ENCODE assay signal across 13 cellular contexts in genomic region chr11:134038897-134039470, GRCh38. TPM values are rescaled to one million over a fixed set of nuclear protein-coding genes. Genes with fewer than 3 reads are reported as not detected.
DNase-seq lines count a peak whose midpoint lies in the region; ATAC-seq and TF ChIP-seq lines count a peak whose summit lies in the region.
"Had no signal": no experiment of that assay in that cellular context is flagged by ENCODE, and none has a peak within 500 bp of the region (broad histone marks: within the 10 kb centered on the region; RNA-seq: fewer than 3 reads in every experiment).

No MANE protein-coding gene starts in this region.

- peak overlapping the region; percentile 27 for H3K4me3 Mint-ChIP-seq in activated naive CD8-positive, alpha-beta T cell
- no peak overlapping the region for H3K4me3 Mint-ChIP-seq in activated naive CD8-positive, alpha-beta T cell treated with anti-CD3 and anti-CD28 coated beads for 36 hours
- H3K4me3 Mint-ChIP-seq in nephron progenitor cell = peak overlapping the region; percentile 68
- H3K4me3 Mint-ChIP-seq: activated naive CD8-positive, alpha-beta T cell treated with anti-CD3 and anti-CD28 coated beads, Interleukin-2, amount 10 ng/mL, durations not matched to agents 7 days and 5 days; stimulated activated memory B cell treated with anti-CD40 and anti-IgM and Interleukin-4, amounts not matched to agents 10 μg/mL and 1 μg/mL and 100 μg/mL, for 72 hours had no signal

- no peaks in the 10 kb centered on the region for H3K27me3 Mint-ChIP-seq in activated naive CD8-positive, alpha-beta T cell
- H3K27me3 Mint-ChIP-seq in activated naive CD8-positive, alpha-beta T cell treated with anti-CD3 and anti-CD28 coated beads for 36 hours = no peaks in the 10 kb centered on the region
- H3K27me3 Mint-ChIP-seq in nephron progenitor cell (ENCODE audit: low read depth, poor library complexity) = peaks cover 4% of the 10 kb centered on the region
- H3K27me3 Mint-ChIP-seq: activated naive CD8-positive, alpha-beta T cell treated with anti-CD3 and anti-CD28 coated beads, Interleukin-2, amount 10 ng/mL, durations not matched to agents 7 days and 5 days; effector memory CD8-positive, alpha-beta T cell had no signal

- H3K27me3 ChIP-seq in esophagus muscularis mucosa (no peaks in the 10 kb centered on the region), uterus (no peaks in the 10 kb centered on the region), upper lobe of left lung (no peaks in the 10 kb centered on the region)

- H3K27ac ChIP-seq in esophagus muscularis mucosa (replicated peaks in 1 of 4) = peak overlapping the region; percentile 88 to 96 (median 93)
- peak overlapping the region; percentile 84 to 99 for H3K27ac ChIP-seq in uterus
- H3K27ac ChIP-seq in upper lobe of left lung = no peak overlapping the region

- H3K4me1 ChIP-seq in esophagus muscularis mucosa (peaks cover 61 to 86% (median 85%) of the 10 kb centered on the region in 4 donors), uterus (peaks cover 10 to 16% of the 10 kb centered on the region in 2 donors), upper lobe of left lung (peaks cover 13 to 34% (median 24%) of the 10 kb centered on the region in 4 donors)

- TF ChIP-seq POLR2A in esophagus muscularis mucosa (IDR thresholded peaks at IDR 0.05; ENCODE audit: low read depth) = no peak
- TF ChIP-seq POLR2A in uterus (IDR thresholded peaks at IDR 0.05) = no peak
- no peak for TF ChIP-seq POLR2A in upper lobe of left lung (IDR thresholded peaks at IDR 0.05)

- H3K36me3 Mint-ChIP-seq in activated naive CD8-positive, alpha-beta T cell = no peaks in the 10 kb centered on the region
- peaks cover 3% of the 10 kb centered on the region for H3K36me3 Mint-ChIP-seq in activated naive CD8-positive, alpha-beta T cell treated with anti-CD3 and anti-CD28 coated beads for 36 hours
- H3K36me3 Mint-ChIP-seq in nephron progenitor cell (ENCODE audit: low read depth) = no peaks in the 10 kb centered on the region
- H3K36me3 Mint-ChIP-seq: stimulated activated memory B cell treated with anti-CD40 and anti-IgM and Interleukin-4, amounts not matched to agents 10 μg/mL and 1 μg/mL and 100 μg/mL, for 72 hours had no signal

- no peaks in the 10 kb centered on the region for H3K36me3 ChIP-seq in esophagus muscularis mucosa
- no peaks in the 10 kb centered on the region for H3K36me3 ChIP-seq in uterus
- H3K36me3 ChIP-seq in upper lobe of left lung = no peaks in the 10 kb centered on the region

- intact Hi-C loops in esophagus muscularis mucosa (cut with DNase I) = no loop called here
- intact Hi-C loops in uterus (cut with DNase I; ENCODE audit: low total_unique reads) = loop anchor here (10.0 kb wide), 1 partner anchor 84 kb away; the partner anchor contains the start of gene IGSF9B

- H3K4me3 ChIP-seq in esophagus muscularis mucosa (peak overlapping the region in 1 of 4 donors; percentile 11), uterus (no peak overlapping the region), upper lobe of left lung (no peak overlapping the region)

- H3K27ac Mint-ChIP-seq in activated naive CD8-positive, alpha-beta T cell = no peak overlapping the region
- no peak overlapping the region for H3K27ac Mint-ChIP-seq in activated naive CD8-positive, alpha-beta T cell treated with anti-CD3 and anti-CD28 coated beads for 36 hours
- H3K27ac Mint-ChIP-seq in nephron progenitor cell = no peak overlapping the region
- H3K27ac Mint-ChIP-seq: activated naive CD8-positive, alpha-beta T cell treated with anti-CD3 and anti-CD28 coated beads, Interleukin-2, amount 10 ng/mL, durations not matched to agents 7 days and 5 days; stimulated activated memory B cell treated with anti-CD40 and anti-IgM and Interleukin-4, amounts not matched to agents 10 μg/mL and 1 μg/mL and 100 μg/mL, for 72 hours had no signal

- WGBS in esophagus muscularis mucosa = 31% methylated on average over 10 of the region's 10 CpGs
- WGBS in upper lobe of left lung, 2 donors = 59 to 77% methylated on average over 6 to 10 of the region's 10 CpGs

- no peak for DNase-seq in activated naive CD8-positive, alpha-beta T cell treated with anti-CD3 and anti-CD28 coated beads for 36 hours
- DNase-seq in esophagus muscularis mucosa (ENCODE audit: extremely low spot score) (no peak), nephron progenitor cell (no peak), uterus (peak in 1 of 2 donors; percentile 62), NCI-H2029 treated with DMSO at 0.1 percent for 48 hours (lab: John Stamatoyannopoulos, UW) (no peak), upper lobe of left lung (no peak)
- DNase-seq: activated naive CD8-positive, alpha-beta T cell treated with anti-CD3 and anti-CD28 coated beads, Interleukin-2, amount 10 ng/mL, durations not matched to agents 7 days and 5 days; effector memory CD8-positive, alpha-beta T cell; hippocampal formation; NCI-H1436 had no signal

- TF ChIP-seq CTCF in esophagus muscularis mucosa (IDR thresholded peaks at IDR 0.05) (no peak), nephron progenitor cell (IDR thresholded peaks at IDR 0.05) (no peak), uterus (IDR thresholded peaks at IDR 0.05) (no peak), upper lobe of left lung (IDR thresholded peaks at IDR 0.05) (no peak)

- H3K9me3 Mint-ChIP-seq in activated naive CD8-positive, alpha-beta T cell (ENCODE audit: low read depth) = no peaks in the 10 kb centered on the region
- no peaks in the 10 kb centered on the region for H3K9me3 Mint-ChIP-seq in activated naive CD8-positive, alpha-beta T cell treated with anti-CD3 and anti-CD28 coated beads for 36 hours
- no peaks in the 10 kb centered on the region for H3K9me3 Mint-ChIP-seq in nephron progenitor cell
- H3K9me3 Mint-ChIP-seq: activated naive CD8-positive, alpha-beta T cell treated with anti-CD3 and anti-CD28 coated beads, Interleukin-2, amount 10 ng/mL, durations not matched to agents 7 days and 5 days; effector memory CD8-positive, alpha-beta T cell; stimulated activated memory B cell treated with anti-CD40 and anti-IgM and Interleukin-4, amounts not matched to agents 10 μg/mL and 1 μg/mL and 100 μg/mL, for 72 hours had no signal

- H3K4me1 Mint-ChIP-seq in activated naive CD8-positive, alpha-beta T cell (ENCODE audit: low read depth) = peaks cover 33% of the 10 kb centered on the region
- H3K4me1 Mint-ChIP-seq in activated naive CD8-positive, alpha-beta T cell treated with anti-CD3 and anti-CD28 coated beads for 36 hours = peaks cover 36% of the 10 kb centered on the region
- H3K4me1 Mint-ChIP-seq in nephron progenitor cell = peaks cover 88% of the 10 kb centered on the region

- ATAC-seq in upper lobe of left lung (ENCODE audit: low FRiP score in 2 of 2) (no peak), GM18867 (IDR thresholded peaks at IDR 0.05; ENCODE audit: unreplicated experiment) (no peak)
- ATAC-seq: effector memory CD8-positive, alpha-beta T cell; stimulated activated memory B cell treated with anti-CD40 and anti-IgM and Interleukin-4, amounts not matched to agents 10 μg/mL and 1 μg/mL and 100 μg/mL, for 72 hours had no signal

- H3K9me3 ChIP-seq in esophagus muscularis mucosa = no peaks in the 10 kb centered on the region
- H3K9me3 ChIP-seq in uterus = no peaks in the 10 kb centered on the region
- no peaks in the 10 kb centered on the region for H3K9me3 ChIP-seq in upper lobe of left lung

- TF ChIP-seq EP300 in esophagus muscularis mucosa (IDR thresholded peaks at IDR 0.05) = no peak
- TF ChIP-seq EP300 in upper lobe of left lung (IDR thresholded peaks at IDR 0.05) = no peak

RNA-seq across cellular contexts. Expression of gene JAM3, which starts 29.9 kb away (rescaled TPM):
- 10 to 100 TPM; 18.3 to 21.2 TPM for total RNA-seq in activated naive CD8-positive, alpha-beta T cell treated with anti-CD3 and anti-CD28 coated beads for 36 hours
- total RNA-seq in esophagus muscularis mucosa (100 to 1,000 TPM in 2 of 4 donors, 10 to 100 TPM in 2; 84.2 to 122 (median 96.5) TPM), uterus (10 to 100 TPM; 51.7 to 86.7 (median 68.1) TPM), upper lobe of left lung (10 to 100 TPM in 5 of 6 donors, 1 to 10 TPM in 1; 8.4 to 36.6 (median 18.6) TPM)

Comparison
In these comparisons a context has a peak if more than half of its experiments do, and no peak if none do; other contexts are left out.
1. H3K27ac ChIP-seq: peak in esophagus muscularis mucosa (4 of 4) and uterus (2 of 2); none in upper lobe of left lung (0 of 4).